22 cellular contexts compared by ENCODE assay signal in genomic region chr15:46442901-46443590, GRCh38.
DNase-seq lines count a peak whose midpoint lies in the region; ATAC-seq and TF ChIP-seq lines count a peak whose summit lies in the region.
"Had no signal": no experiment of that assay in that cellular context is flagged by ENCODE, and none has a peak within 500 bp of the region (broad histone marks: within the 10 kb centered on the region; RNA-seq: fewer than 3 reads in every experiment).

No MANE protein-coding gene starts in this region.

- intact Hi-C loops in lower leg skin (cut with DNase I; ENCODE audit: low total_unique reads): no loop called here

- DNase-seq in EL (peak; percentile 2), RPMI7951 (ENCODE audit: low read depth) (peak; percentile 6), foreskin fibroblast (peak; percentile 28 to 37), smooth muscle cell (lab: John Stamatoyannopoulos, UW; ENCODE audit: unreplicated experiment) (no peak), NCI-H1417 (lab: John Stamatoyannopoulos, UW) (no peak), lower leg skin (ENCODE audit: low spot score in 2 of 2) (no peak)
- DNase-seq in stimulated activated naive CD8-positive, alpha-beta T cell treated with anti-CD3 and anti-CD28 coated beads, Interleukin-15, Interleukin-2, amounts not matched to agents 100 U/mL and 50 U/mL, for 24 hours: no peak
- DNase-seq: activated CD4-positive, alpha-beta T cell treated with anti-CD3 and anti-CD28 coated beads for 36 hours; activated effector memory CD4-positive, alpha-beta T cell treated with anti-CD3 and anti-CD28 coated beads, Interleukin-2, amount 50 U/mL, for 16 hours; activated naive CD8-positive, alpha-beta T cell treated with anti-CD3 and anti-CD28 coated beads, Interleukin-2, amount 10 ng/mL, durations not matched to agents 7 days and 5 days; body of pancreas; CD4-positive, alpha-beta T cell; effector CD8-positive, alpha-beta T cell; H9; NCI-H1048; NCI-H187; NCI-H748 treated with DMSO at 0.1 percent for 48 hours; RPMI8226; stimulated activated CD4-positive, alpha-beta T cell treated with anti-CD3 and anti-CD28 coated beads, Interleukin-1b, Interleukin-23, amount 100 ng/mL, for 48 hours; T-helper 2 cell had no signal

- H2AFZ ChIP-seq in smooth muscle cell (ENCODE audit: low read depth): no peak overlapping the region

- TF ChIP-seq CTCF in foreskin fibroblast (IDR thresholded peaks at IDR 0.05; ENCODE audit: low read depth, low read length): no peak
- no peak for TF ChIP-seq CTCF in smooth muscle cell (IDR thresholded peaks at IDR 0.05; ENCODE audit: borderline replicate concordance, insufficient read depth, poor library complexity, severe bottlenecking)
- TF ChIP-seq CTCF in lower leg skin (IDR thresholded peaks at IDR 0.05): no peak

- H3K9ac ChIP-seq in smooth muscle cell (ENCODE audit: low read depth): no peak overlapping the region

- H3K79me2 ChIP-seq in smooth muscle cell (ENCODE audit: low read depth): no peaks in the 10 kb centered on the region

- no peaks in the 10 kb centered on the region for H3K27me3 ChIP-seq in smooth muscle cell (ENCODE audit: low read depth)
- H3K27me3 ChIP-seq: body of pancreas, neutrophil had no signal

- H3K4me1 ChIP-seq in smooth muscle cell (ENCODE audit: low read depth): peaks cover 10% of the 10 kb centered on the region
- H3K4me1 ChIP-seq: body of pancreas had no signal

- no peaks in the 10 kb centered on the region for H4K20me1 ChIP-seq in smooth muscle cell (ENCODE audit: low read depth)

- 77% methylated on average over 1 of the region's 1 CpG for WGBS in smooth muscle cell (ENCODE audit: low lambda C conversion rate)
- WGBS in lower leg skin, 2 donors: 81 to 92% methylated on average over 1 of the region's 1 CpG

- peaks cover 13% of the 10 kb centered on the region for H3F3A ChIP-seq in smooth muscle cell (ENCODE audit: low read depth)

- H3K4me2 ChIP-seq in smooth muscle cell: peak overlapping the region; percentile 62

- no peaks in the 10 kb centered on the region for H3K9me3 ChIP-seq in smooth muscle cell (replicated peaks; ENCODE audit: low read depth)
- H3K9me3 ChIP-seq: body of pancreas, neutrophil had no signal

- peak overlapping the region; percentile 81 for H3K27ac ChIP-seq in smooth muscle cell (ENCODE audit: low read depth)
- H3K27ac ChIP-seq: body of pancreas, neutrophil, SK-N-MC had no signal

- no peak for TF ChIP-seq POLR2A in lower leg skin (IDR thresholded peaks at IDR 0.05)

- H3K36me3 ChIP-seq in smooth muscle cell (ENCODE audit: low read depth): no peaks in the 10 kb centered on the region
- H3K36me3 ChIP-seq: neutrophil had no signal

- ATAC-seq in stimulated activated naive CD8-positive, alpha-beta T cell treated with anti-CD3 and anti-CD28 coated beads, Interleukin-15, Interleukin-2, amounts not matched to agents 100 U/mL and 50 U/mL, for 24 hours: no peak
- ATAC-seq: activated CD4-positive, alpha-beta T cell treated with anti-CD3 and anti-CD28 coated beads for 36 hours; body of pancreas had no signal

- H3K4me3 ChIP-seq in foreskin fibroblast (ENCODE audit: low read depth in 1 of 2, low read length in 2 of 2): no peak overlapping the region
- H3K4me3 ChIP-seq in smooth muscle cell: no peak overlapping the region
- H3K4me3 ChIP-seq in lower leg skin (ENCODE audit: low read depth, poor library complexity, severe bottlenecking): no peak overlapping the region
- H3K4me3 ChIP-seq: body of pancreas, SK-N-MC had no signal

Comparison
In these comparisons a context has a peak if more than half of its experiments do, and no peak if none do; other contexts are left out.
1. DNase-seq: peak in EL (single experiment), RPMI7951 (single experiment) and foreskin fibroblast (2 of 2); none in smooth muscle cell (single experiment), NCI-H1417 (0 of 3), stimulated activated naive CD8-positive, alpha-beta T cell treated with anti-CD3 and anti-CD28 coated beads, Interleukin-15, Interleukin-2, amounts not matched to agents 100 U/mL and 50 U/mL, for 24 hours (single experiment) and lower leg skin (0 of 2).